1 cellular context compared by ENCODE assay signal in the genomic region with DNA sequence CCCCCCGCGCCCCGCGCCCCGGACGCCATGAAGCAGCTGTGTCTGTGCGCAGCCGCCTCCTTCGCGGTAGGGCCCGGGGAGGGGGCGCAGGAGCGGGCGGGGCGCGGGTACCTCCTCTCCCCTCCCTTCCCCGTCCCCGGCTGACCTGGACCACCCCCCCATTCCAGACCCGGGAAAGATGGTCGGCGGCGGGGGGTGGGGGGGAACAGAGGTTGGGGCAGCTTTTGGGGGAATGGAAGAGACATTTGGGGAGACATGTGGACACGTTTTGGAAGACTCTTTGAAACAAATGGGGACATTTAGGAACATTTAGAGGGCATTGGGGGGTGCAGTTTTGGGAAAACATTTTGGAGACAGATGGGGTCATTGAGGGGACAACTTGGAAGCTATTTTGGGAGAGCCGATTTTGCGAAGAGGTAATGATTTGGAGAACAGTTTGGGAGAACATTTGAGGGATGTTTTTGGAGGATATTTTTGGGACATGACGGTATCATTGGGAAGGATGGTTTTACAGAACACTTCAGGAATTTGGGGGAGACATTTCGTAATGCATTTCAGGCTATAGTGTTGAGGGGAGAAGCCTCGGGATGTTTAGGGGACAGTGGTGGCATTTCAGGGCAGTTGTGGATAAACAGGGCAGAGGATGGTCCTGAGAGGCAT.
TF ChIP-seq lines count a peak whose summit lies in the region.

No MANE protein-coding gene starts in this region.

TF ChIP-seq in HCT116, 20 proteins besides CTCF, POLR2A, EP300 and RAD21 (continued from another document):
- TF ChIP-seq, protein P1, sequence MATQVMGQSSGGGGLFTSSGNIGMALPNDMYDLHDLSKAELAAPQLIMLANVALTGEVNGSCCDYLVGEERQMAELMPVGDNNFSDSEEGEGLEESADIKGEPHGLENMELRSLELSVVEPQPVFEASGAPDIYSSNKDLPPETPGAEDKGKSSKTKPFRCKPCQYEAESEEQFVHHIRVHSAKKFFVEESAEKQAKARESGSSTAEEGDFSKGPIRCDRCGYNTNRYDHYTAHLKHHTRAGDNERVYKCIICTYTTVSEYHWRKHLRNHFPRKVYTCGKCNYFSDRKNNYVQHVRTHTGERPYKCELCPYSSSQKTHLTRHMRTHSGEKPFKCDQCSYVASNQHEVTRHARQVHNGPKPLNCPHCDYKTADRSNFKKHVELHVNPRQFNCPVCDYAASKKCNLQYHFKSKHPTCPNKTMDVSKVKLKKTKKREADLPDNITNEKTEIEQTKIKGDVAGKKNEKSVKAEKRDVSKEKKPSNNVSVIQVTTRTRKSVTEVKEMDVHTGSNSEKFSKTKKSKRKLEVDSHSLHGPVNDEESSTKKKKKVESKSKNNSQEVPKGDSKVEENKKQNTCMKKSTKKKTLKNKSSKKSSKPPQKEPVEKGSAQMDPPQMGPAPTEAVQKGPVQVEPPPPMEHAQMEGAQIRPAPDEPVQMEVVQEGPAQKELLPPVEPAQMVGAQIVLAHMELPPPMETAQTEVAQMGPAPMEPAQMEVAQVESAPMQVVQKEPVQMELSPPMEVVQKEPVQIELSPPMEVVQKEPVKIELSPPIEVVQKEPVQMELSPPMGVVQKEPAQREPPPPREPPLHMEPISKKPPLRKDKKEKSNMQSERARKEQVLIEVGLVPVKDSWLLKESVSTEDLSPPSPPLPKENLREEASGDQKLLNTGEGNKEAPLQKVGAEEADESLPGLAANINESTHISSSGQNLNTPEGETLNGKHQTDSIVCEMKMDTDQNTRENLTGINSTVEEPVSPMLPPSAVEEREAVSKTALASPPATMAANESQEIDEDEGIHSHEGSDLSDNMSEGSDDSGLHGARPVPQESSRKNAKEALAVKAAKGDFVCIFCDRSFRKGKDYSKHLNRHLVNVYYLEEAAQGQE (IDR thresholded peaks at IDR 0.05; ENCODE audit: low read depth), result no peak
- no peak for TF ChIP-seq TCF7L2 (IDR thresholded peaks at IDR 0.05; ENCODE audit: borderline replicate concordance, extremely low read depth, insufficient read depth, insufficient read length)
- TF ChIP-seq SIN3A (IDR thresholded peaks at IDR 0.05; ENCODE audit: low read depth), result no peak
- TF ChIP-seq EZH2phosphoT487 (IDR thresholded peaks at IDR 0.05; ENCODE audit: borderline replicate concordance), result no peak
- TF ChIP-seq, protein P2, sequence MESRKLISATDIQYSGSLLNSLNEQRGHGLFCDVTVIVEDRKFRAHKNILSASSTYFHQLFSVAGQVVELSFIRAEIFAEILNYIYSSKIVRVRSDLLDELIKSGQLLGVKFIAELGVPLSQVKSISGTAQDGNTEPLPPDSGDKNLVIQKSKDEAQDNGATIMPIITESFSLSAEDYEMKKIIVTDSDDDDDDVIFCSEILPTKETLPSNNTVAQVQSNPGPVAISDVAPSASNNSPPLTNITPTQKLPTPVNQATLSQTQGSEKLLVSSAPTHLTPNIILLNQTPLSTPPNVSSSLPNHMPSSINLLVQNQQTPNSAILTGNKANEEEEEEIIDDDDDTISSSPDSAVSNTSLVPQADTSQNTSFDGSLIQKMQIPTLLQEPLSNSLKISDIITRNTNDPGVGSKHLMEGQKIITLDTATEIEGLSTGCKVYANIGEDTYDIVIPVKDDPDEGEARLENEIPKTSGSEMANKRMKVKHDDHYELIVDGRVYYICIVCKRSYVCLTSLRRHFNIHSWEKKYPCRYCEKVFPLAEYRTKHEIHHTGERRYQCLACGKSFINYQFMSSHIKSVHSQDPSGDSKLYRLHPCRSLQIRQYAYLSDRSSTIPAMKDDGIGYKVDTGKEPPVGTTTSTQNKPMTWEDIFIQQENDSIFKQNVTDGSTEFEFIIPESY (IDR thresholded peaks at IDR 0.05; ENCODE audit: extremely low read depth, insufficient replicate concordance, low read length), result no peak
- no peak for TF ChIP-seq SP1 (IDR thresholded peaks at IDR 0.05; ENCODE audit: low read depth)
- no peak for TF ChIP-seq CBX3 (IDR thresholded peaks at IDR 0.05; ENCODE audit: low read depth)
- TF ChIP-seq FOSL1 (IDR thresholded peaks at IDR 0.05; ENCODE audit: low read depth), result no peak
- TF ChIP-seq EGR1 (IDR thresholded peaks at IDR 0.05; ENCODE audit: low read depth), result no peak
